In genomic region chr12:56267443-56268071, GRCh38 we compare ENCODE assay signal across 8 cellular contexts. TPM values are rescaled to one million over a fixed set of nuclear protein-coding genes. Genes with fewer than 3 reads are reported as not detected.
A peak's percentile ranks its signal among the peaks of the same experiment; 100 is the strongest.
DNase-seq lines count a peak whose midpoint lies in the region; ATAC-seq and TF ChIP-seq lines count a peak whose summit lies in the region.

No MANE protein-coding gene starts in this region.

- peaks cover 0 to 8% of the 10 kb centered on the region in 2 donors for H3K4me1 ChIP-seq in uterus

- H3K27ac ChIP-seq in uterus, result peak overlapping the region; percentile 94

- H3K4me3 Mint-ChIP-seq in chondrocyte (ENCODE audit: unreplicated experiment), result peak overlapping the region; percentile 87
- peak overlapping the region; percentile 86 for H3K4me3 Mint-ChIP-seq in memory B cell

- no peaks in the 10 kb centered on the region for H3K27me3 ChIP-seq in uterus

- H3K27me3 Mint-ChIP-seq in chondrocyte (ENCODE audit: low read depth) (no peaks in the 10 kb centered on the region), memory B cell (no peaks in the 10 kb centered on the region)

- H3K4me1 Mint-ChIP-seq in chondrocyte (ENCODE audit: low read depth) (peaks cover 23% of the 10 kb centered on the region), memory B cell (peaks cover 10% of the 10 kb centered on the region)

- peak overlapping the region; percentile 70 for H3K27ac Mint-ChIP-seq in chondrocyte (ENCODE audit: unreplicated experiment)
- peak overlapping the region; percentile 92 for H3K27ac Mint-ChIP-seq in memory B cell

- TF ChIP-seq POLR2A in uterus (IDR thresholded peaks at IDR 0.05), result no peak

- no peaks in the 10 kb centered on the region for H3K36me3 ChIP-seq in uterus

- peak overlapping the region; percentile 62 to 71 for H3K4me3 ChIP-seq in uterus

- H3K36me3 Mint-ChIP-seq in chondrocyte (ENCODE audit: low read depth), result peaks cover 5% of the 10 kb centered on the region
- peaks cover 11% of the 10 kb centered on the region for H3K36me3 Mint-ChIP-seq in memory B cell

- TF ChIP-seq CTCF in chondrocyte (IDR thresholded peaks at IDR 0.05) (no peak), uterus (IDR thresholded peaks at IDR 0.05) (no peak)

- DNase-seq in stimulated activated CD4-positive, alpha-beta T cell treated with anti-CD3 and anti-CD28 coated beads, Interleukin-4, amount 100 ng/mL, for 1 hour, result peak; percentile 7
- no peak for DNase-seq in stimulated activated CD4-positive, alpha-beta T cell treated with anti-CD3 and anti-CD28 coated beads, Interleukin-15, amount 100 ng/mL, for 24 hours
- DNase-seq in LHCN-M2 (ENCODE audit: low read depth) (peak; percentile 70), chondrocyte (ENCODE audit: low spot score) (no peak), memory B cell (ENCODE audit: low spot score in 2 of 2) (no peak), uterus (no peak), NK-92 (lab: John Stamatoyannopoulos, UW; ENCODE audit: unreplicated experiment) (no peak), NCI-H526 treated with DMSO at 0.1 percent for 48 hours (lab: John Stamatoyannopoulos, UW) (no peak)

- ATAC-seq in memory B cell (ENCODE audit: low read depth), result peak; percentile 7

- H3K9me3 ChIP-seq in uterus, result no peaks in the 10 kb centered on the region

- H3K9me3 Mint-ChIP-seq in chondrocyte (ENCODE audit: low read depth), result no peaks in the 10 kb centered on the region
- H3K9me3 Mint-ChIP-seq in memory B cell, result no peaks in the 10 kb centered on the region

- intact Hi-C loops in uterus (cut with DNase I; ENCODE audit: low total_unique reads), result no loop called here

RNA-seq across cellular contexts. Expression of gene COQ10A, which starts 0.8 kb away (rescaled TPM):
- total RNA-seq in LHCN-M2 (2014; rRNA removed), result 16.5 and 20.8 TPM in 2 replicates
- 14.1 TPM for polyA plus RNA-seq in LHCN-M2 (2012)
- 9.0 to 15.6 TPM (median 9.8 TPM) in 3 replicates for total RNA-seq in chondrocyte
- 10 to 100 TPM in 3 of 4 donors, 1 to 10 TPM in 1; 2.1 to 28.9 (median 15.2) TPM for total RNA-seq in uterus

RNA-seq across cellular contexts. Expression of gene ANKRD52, which starts 9.4 kb away (rescaled TPM):
- 32.6 and 36.9 TPM in 2 replicates for total RNA-seq in LHCN-M2 (2014; rRNA removed)
- 57.1 TPM for polyA plus RNA-seq in LHCN-M2 (2012)
- 99.9 to 113 TPM (median 106 TPM) in 3 replicates for total RNA-seq in chondrocyte
- total RNA-seq in uterus, result 10 to 100 TPM in 2 of 4 donors, 1 to 10 TPM in 1, under 1 TPM in 1; 0.88 to 35.4 (median 15.5) TPM

RNA-seq across cellular contexts. Expression of gene CS, which starts 32.6 kb away (rescaled TPM):
- 156 and 159 TPM in 2 replicates for total RNA-seq in LHCN-M2 (2014; rRNA removed)
- polyA plus RNA-seq in LHCN-M2 (2012), result 118 TPM
- 160 to 174 TPM (median 171 TPM) in 3 replicates for total RNA-seq in chondrocyte
- total RNA-seq in uterus, result 100 to 1,000 TPM in 1 of 4 donors, 10 to 100 TPM in 3; 40.0 to 157 (median 72.8) TPM

RNA-seq across cellular contexts. Expression of gene SLC39A5, which starts 37.7 kb away (rescaled TPM):
- total RNA-seq in LHCN-M2 (2014; rRNA removed) (not detected in 2 replicates), chondrocyte (0.41 to 0.68 TPM (median 0.47 TPM) in 3 replicates), uterus (1 to 10 TPM in 1 of 4 donors, under 1 TPM in 2, not detected in 1; 0.29 to 1.8 (median 0.52) TPM)
- polyA plus RNA-seq in LHCN-M2 (2012), result not detected

RNA-seq across cellular contexts. Expression of gene NABP2, which starts 43.4 kb away (rescaled TPM):
- total RNA-seq in LHCN-M2 (2014; rRNA removed) (47.1 and 57.1 TPM in 2 replicates), chondrocyte (36.6 to 50.7 TPM (median 38.7 TPM) in 3 replicates), uterus (10 to 100 TPM in 2 of 4 donors, 1 to 10 TPM in 2; 5.0 to 28.4 (median 12.2) TPM)
- polyA plus RNA-seq in LHCN-M2 (2012), result 53.7 TPM

Comparison
In these comparisons a context has a peak if more than half of its experiments do, and no peak if none do; other contexts are left out.
1. DNase-seq: peak in stimulated activated CD4-positive, alpha-beta T cell treated with anti-CD3 and anti-CD28 coated beads, Interleukin-4, amount 100 ng/mL, for 1 hour (single experiment) and LHCN-M2 (single experiment); none in stimulated activated CD4-positive, alpha-beta T cell treated with anti-CD3 and anti-CD28 coated beads, Interleukin-15, amount 100 ng/mL, for 24 hours (single experiment), chondrocyte (single experiment), memory B cell (0 of 2), uterus (0 of 2), NK-92 (single experiment) and NCI-H526 treated with DMSO at 0.1 percent for 48 hours (single experiment).